Comparison of ENCODE assay signal across 1 cellular context in genomic region chr10:5196613-5197234, GRCh38.
TF ChIP-seq lines count a peak whose summit lies in the region.

AKR1C4 (plus strand) TSS chr10:5196837; CDS start chr10:5196868, 31 bp downstream.

TF ChIP-seq in A549, 52 proteins besides CTCF, POLR2A, EP300 and RAD21:
- no peak for TF ChIP-seq GATA3 (IDR thresholded peaks at IDR 0.05; ENCODE audit: borderline replicate concordance)
- TF ChIP-seq CHD2 (IDR thresholded peaks at IDR 0.05; ENCODE audit: low read length, partially characterized antibody), result no peak
- no peak for TF ChIP-seq HES2 (IDR thresholded peaks at IDR 0.05)
- no peak for TF ChIP-seq CBX2 (IDR thresholded peaks at IDR 0.05; ENCODE audit: borderline replicate concordance, low read depth)
- no peak for TF ChIP-seq E2F6 (IDR thresholded peaks at IDR 0.05; ENCODE audit: borderline replicate concordance, low read depth)
- TF ChIP-seq REST (IDR thresholded peaks at IDR 0.05), result no peak
- TF ChIP-seq JUN (IDR thresholded peaks at IDR 0.05), result no peak
- no peak for TF ChIP-seq MAFK (IDR thresholded peaks at IDR 0.05; ENCODE audit: partially characterized antibody)
- no peak for TF ChIP-seq KDM5A (IDR thresholded peaks at IDR 0.05)
- no peak for TF ChIP-seq SREBF2 (IDR thresholded peaks at IDR 0.05)
- no peak for TF ChIP-seq CEBPB (IDR thresholded peaks at IDR 0.05)
